ENCODE assay signal across 1 cellular context in genomic region chr1:39657923-39658485, GRCh38.
TF ChIP-seq lines count a peak whose summit lies in the region.

No MANE protein-coding gene starts in this region.

TF ChIP-seq in K562, 482 proteins besides CTCF, POLR2A, EP300 and RAD21 (continued from another document and continues in another):
- TF ChIP-seq ELK3 (CRISPR knock-in tag; IDR thresholded peaks at IDR 0.05) (no peak), TCF7L2 (IDR thresholded peaks at IDR 0.05; ENCODE audit: low read depth, low read length) (no peak), NR2C2 (CRISPR knock-in tag; IDR thresholded peaks at IDR 0.05) (no peak), NR2C2 (tag; IDR thresholded peaks at IDR 0.05) (no peak), CREB1 (IDR thresholded peaks at IDR 0.05) (no peak), CREB1 (CRISPR knock-in tag; IDR thresholded peaks at IDR 0.05) (no peak), PRMT5 (CRISPR knock-in tag; IDR thresholded peaks at IDR 0.05) (no peak), ZNF79 (CRISPR knock-in tag; IDR thresholded peaks at IDR 0.05; ENCODE audit: low read depth) (no peak), ETS2 (tag; IDR thresholded peaks at IDR 0.05; ENCODE audit: borderline replicate concordance, poor library complexity, severe bottlenecking) (no peak), BRF2 (IDR thresholded peaks at IDR 0.05; ENCODE audit: borderline replicate concordance, insufficient read depth, insufficient read length) (no peak), FOXK2 (conservative IDR thresholded peaks at IDR 0.05 in 1 of 2, IDR thresholded peaks at IDR 0.05 in 1 of 2; ENCODE audit: low read depth in 2 of 2) (no peak), NCOA1 (IDR thresholded peaks at IDR 0.05; ENCODE audit: low read depth) (no peak), FIP1L1 (IDR thresholded peaks at IDR 0.05; ENCODE audit: low read depth, low read length, poor library complexity, severe bottlenecking) (no peak), CXXC5 (CRISPR knock-in tag; IDR thresholded peaks at IDR 0.05) (0 out of 2 replicates have a peak, but pooled peaks have one; percentile 25), NFYB (IDR thresholded peaks at IDR 0.05; ENCODE audit: extremely low read depth, insufficient read length) (no peak), ZFP91 (CRISPR knock-in tag; IDR thresholded peaks at IDR 0.05) (no peak), SIRT6 (IDR thresholded peaks at IDR 0.05; ENCODE audit: low read depth, low read length) (no peak), ARID2 (IDR thresholded peaks at IDR 0.05) (no peak), PHF20 (IDR thresholded peaks at IDR 0.05; ENCODE audit: partially characterized antibody) (no peak), ETV6 (IDR thresholded peaks at IDR 0.05; ENCODE audit: borderline replicate concordance in 1 of 2, low read depth in 2 of 2, low read length in 1 of 2) (no peak), ETV6 (CRISPR knock-in tag; IDR thresholded peaks at IDR 0.05; ENCODE audit: borderline replicate concordance) (no peak), ELF2 (CRISPR knock-in tag; IDR thresholded peaks at IDR 0.05) (0 out of 2 replicates have a peak, but pooled peaks have one; percentile 27), MAFF (IDR thresholded peaks at IDR 0.05; ENCODE audit: low read length) (no peak), POU5F1 (IDR thresholded peaks at IDR 0.05; ENCODE audit: borderline replicate concordance, low read depth, low read length, partially characterized antibody) (no peak), MEF2D (tag; conservative IDR thresholded peaks at IDR 0.05; ENCODE audit: low read depth) (0 out of 2 replicates have a peak, but pooled peaks have one; percentile 20), PTRF (tag; IDR thresholded peaks at IDR 0.05) (no peak), MYC (IDR thresholded peaks at IDR 0.05; ENCODE audit: low read depth, low read length) (no peak; the same call in 1 of the 2 replicates), MYC (CRISPR knock-in tag; IDR thresholded peaks at IDR 0.05; ENCODE audit: borderline replicate concordance, low read depth) (no peak), PCBP2 (IDR thresholded peaks at IDR 0.05; ENCODE audit: low read depth, low read length, poor library complexity, severe bottlenecking) (no peak), ZNF785 (CRISPR knock-in tag; IDR thresholded peaks at IDR 0.05) (no peak), ATF3 (IDR thresholded peaks at IDR 0.05) (no peak), ATF3 (CRISPR knock-in tag; conservative IDR thresholded peaks at IDR 0.05) (no peak), ZNF655 (CRISPR knock-in tag; IDR thresholded peaks at IDR 0.05) (no peak), HNRNPH1 (optimal IDR thresholded peaks at IDR 0.05; ENCODE audit: low read depth, low read length) (no peak), SLC30A9 (CRISPR knock-in tag; IDR thresholded peaks at IDR 0.05) (no peak)
- TF ChIP-seq, protein P1, sequence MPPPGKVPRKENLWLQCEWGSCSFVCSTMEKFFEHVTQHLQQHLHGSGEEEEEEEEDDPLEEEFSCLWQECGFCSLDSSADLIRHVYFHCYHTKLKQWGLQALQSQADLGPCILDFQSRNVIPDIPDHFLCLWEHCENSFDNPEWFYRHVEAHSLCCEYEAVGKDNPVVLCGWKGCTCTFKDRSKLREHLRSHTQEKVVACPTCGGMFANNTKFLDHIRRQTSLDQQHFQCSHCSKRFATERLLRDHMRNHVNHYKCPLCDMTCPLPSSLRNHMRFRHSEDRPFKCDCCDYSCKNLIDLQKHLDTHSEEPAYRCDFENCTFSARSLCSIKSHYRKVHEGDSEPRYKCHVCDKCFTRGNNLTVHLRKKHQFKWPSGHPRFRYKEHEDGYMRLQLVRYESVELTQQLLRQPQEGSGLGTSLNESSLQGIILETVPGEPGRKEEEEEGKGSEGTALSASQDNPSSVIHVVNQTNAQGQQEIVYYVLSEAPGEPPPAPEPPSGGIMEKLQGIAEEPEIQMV (tag; conservative IDR thresholded peaks at IDR 0.05; ENCODE audit: low read depth) = no peak
- TF ChIP-seq, protein P2, sequence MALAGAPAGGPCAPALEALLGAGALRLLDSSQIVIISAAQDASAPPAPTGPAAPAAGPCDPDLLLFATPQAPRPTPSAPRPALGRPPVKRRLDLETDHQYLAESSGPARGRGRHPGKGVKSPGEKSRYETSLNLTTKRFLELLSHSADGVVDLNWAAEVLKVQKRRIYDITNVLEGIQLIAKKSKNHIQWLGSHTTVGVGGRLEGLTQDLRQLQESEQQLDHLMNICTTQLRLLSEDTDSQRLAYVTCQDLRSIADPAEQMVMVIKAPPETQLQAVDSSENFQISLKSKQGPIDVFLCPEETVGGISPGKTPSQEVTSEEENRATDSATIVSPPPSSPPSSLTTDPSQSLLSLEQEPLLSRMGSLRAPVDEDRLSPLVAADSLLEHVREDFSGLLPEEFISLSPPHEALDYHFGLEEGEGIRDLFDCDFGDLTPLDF (CRISPR knock-in tag; IDR thresholded peaks at IDR 0.05) = no peak
- TF ChIP-seq, protein P3, sequence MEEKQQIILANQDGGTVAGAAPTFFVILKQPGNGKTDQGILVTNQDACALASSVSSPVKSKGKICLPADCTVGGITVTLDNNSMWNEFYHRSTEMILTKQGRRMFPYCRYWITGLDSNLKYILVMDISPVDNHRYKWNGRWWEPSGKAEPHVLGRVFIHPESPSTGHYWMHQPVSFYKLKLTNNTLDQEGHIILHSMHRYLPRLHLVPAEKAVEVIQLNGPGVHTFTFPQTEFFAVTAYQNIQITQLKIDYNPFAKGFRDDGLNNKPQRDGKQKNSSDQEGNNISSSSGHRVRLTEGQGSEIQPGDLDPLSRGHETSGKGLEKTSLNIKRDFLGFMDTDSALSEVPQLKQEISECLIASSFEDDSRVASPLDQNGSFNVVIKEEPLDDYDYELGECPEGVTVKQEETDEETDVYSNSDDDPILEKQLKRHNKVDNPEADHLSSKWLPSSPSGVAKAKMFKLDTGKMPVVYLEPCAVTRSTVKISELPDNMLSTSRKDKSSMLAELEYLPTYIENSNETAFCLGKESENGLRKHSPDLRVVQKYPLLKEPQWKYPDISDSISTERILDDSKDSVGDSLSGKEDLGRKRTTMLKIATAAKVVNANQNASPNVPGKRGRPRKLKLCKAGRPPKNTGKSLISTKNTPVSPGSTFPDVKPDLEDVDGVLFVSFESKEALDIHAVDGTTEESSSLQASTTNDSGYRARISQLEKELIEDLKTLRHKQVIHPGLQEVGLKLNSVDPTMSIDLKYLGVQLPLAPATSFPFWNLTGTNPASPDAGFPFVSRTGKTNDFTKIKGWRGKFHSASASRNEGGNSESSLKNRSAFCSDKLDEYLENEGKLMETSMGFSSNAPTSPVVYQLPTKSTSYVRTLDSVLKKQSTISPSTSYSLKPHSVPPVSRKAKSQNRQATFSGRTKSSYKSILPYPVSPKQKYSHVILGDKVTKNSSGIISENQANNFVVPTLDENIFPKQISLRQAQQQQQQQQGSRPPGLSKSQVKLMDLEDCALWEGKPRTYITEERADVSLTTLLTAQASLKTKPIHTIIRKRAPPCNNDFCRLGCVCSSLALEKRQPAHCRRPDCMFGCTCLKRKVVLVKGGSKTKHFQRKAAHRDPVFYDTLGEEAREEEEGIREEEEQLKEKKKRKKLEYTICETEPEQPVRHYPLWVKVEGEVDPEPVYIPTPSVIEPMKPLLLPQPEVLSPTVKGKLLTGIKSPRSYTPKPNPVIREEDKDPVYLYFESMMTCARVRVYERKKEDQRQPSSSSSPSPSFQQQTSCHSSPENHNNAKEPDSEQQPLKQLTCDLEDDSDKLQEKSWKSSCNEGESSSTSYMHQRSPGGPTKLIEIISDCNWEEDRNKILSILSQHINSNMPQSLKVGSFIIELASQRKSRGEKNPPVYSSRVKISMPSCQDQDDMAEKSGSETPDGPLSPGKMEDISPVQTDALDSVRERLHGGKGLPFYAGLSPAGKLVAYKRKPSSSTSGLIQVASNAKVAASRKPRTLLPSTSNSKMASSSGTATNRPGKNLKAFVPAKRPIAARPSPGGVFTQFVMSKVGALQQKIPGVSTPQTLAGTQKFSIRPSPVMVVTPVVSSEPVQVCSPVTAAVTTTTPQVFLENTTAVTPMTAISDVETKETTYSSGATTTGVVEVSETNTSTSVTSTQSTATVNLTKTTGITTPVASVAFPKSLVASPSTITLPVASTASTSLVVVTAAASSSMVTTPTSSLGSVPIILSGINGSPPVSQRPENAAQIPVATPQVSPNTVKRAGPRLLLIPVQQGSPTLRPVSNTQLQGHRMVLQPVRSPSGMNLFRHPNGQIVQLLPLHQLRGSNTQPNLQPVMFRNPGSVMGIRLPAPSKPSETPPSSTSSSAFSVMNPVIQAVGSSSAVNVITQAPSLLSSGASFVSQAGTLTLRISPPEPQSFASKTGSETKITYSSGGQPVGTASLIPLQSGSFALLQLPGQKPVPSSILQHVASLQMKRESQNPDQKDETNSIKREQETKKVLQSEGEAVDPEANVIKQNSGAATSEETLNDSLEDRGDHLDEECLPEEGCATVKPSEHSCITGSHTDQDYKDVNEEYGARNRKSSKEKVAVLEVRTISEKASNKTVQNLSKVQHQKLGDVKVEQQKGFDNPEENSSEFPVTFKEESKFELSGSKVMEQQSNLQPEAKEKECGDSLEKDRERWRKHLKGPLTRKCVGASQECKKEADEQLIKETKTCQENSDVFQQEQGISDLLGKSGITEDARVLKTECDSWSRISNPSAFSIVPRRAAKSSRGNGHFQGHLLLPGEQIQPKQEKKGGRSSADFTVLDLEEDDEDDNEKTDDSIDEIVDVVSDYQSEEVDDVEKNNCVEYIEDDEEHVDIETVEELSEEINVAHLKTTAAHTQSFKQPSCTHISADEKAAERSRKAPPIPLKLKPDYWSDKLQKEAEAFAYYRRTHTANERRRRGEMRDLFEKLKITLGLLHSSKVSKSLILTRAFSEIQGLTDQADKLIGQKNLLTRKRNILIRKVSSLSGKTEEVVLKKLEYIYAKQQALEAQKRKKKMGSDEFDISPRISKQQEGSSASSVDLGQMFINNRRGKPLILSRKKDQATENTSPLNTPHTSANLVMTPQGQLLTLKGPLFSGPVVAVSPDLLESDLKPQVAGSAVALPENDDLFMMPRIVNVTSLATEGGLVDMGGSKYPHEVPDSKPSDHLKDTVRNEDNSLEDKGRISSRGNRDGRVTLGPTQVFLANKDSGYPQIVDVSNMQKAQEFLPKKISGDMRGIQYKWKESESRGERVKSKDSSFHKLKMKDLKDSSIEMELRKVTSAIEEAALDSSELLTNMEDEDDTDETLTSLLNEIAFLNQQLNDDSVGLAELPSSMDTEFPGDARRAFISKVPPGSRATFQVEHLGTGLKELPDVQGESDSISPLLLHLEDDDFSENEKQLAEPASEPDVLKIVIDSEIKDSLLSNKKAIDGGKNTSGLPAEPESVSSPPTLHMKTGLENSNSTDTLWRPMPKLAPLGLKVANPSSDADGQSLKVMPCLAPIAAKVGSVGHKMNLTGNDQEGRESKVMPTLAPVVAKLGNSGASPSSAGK (IDR thresholded peaks at IDR 0.05) = no peak
